1 cellular context compared by ENCODE assay signal in genomic region chr16:71845639-71846431, GRCh38.
TF ChIP-seq lines count a peak whose summit lies in the region.

A gene with protein sequence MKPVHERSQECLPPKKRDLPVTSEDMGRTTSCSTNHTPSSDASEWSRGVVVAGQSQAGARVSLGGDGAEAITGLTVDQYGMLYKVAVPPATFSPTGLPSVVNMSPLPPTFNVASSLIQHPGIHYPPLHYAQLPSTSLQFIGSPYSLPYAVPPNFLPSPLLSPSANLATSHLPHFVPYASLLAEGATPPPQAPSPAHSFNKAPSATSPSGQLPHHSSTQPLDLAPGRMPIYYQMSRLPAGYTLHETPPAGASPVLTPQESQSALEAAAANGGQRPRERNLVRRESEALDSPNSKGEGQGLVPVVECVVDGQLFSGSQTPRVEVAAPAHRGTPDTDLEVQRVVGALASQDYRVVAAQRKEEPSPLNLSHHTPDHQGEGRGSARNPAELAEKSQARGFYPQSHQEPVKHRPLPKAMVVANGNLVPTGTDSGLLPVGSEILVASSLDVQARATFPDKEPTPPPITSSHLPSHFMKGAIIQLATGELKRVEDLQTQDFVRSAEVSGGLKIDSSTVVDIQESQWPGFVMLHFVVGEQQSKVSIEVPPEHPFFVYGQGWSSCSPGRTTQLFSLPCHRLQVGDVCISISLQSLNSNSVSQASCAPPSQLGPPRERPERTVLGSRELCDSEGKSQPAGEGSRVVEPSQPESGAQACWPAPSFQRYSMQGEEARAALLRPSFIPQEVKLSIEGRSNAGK (plus strand): TSS chr16:71845976. CDS start chr16:71849741, 3,765 bp downstream.

TF ChIP-seq in HepG2, 621 proteins besides CTCF, POLR2A, EP300 and RAD21 (continued from another document and continues in another):
- TF ChIP-seq, protein P1, sequence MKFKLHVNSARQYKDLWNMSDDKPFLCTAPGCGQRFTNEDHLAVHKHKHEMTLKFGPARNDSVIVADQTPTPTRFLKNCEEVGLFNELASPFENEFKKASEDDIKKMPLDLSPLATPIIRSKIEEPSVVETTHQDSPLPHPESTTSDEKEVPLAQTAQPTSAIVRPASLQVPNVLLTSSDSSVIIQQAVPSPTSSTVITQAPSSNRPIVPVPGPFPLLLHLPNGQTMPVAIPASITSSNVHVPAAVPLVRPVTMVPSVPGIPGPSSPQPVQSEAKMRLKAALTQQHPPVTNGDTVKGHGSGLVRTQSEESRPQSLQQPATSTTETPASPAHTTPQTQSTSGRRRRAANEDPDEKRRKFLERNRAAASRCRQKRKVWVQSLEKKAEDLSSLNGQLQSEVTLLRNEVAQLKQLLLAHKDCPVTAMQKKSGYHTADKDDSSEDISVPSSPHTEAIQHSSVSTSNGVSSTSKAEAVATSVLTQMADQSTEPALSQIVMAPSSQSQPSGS (CRISPR knock-in tag; IDR thresholded peaks at IDR 0.05): peak; percentile 85
- TF ChIP-seq SIN3B (IDR thresholded peaks at IDR 0.05; ENCODE audit: low read length) (peak; percentile 95), ZSCAN29 (CRISPR knock-in tag; conservative IDR thresholded peaks at IDR 0.05) (0 out of 2 replicates have a peak, but pooled peaks have one; percentile 38), ZIK1 (CRISPR knock-in tag; IDR thresholded peaks at IDR 0.05; ENCODE audit: borderline replicate concordance, low read depth) (peak; percentile 97), TMF1 (CRISPR knock-in tag; IDR thresholded peaks at IDR 0.05; ENCODE audit: low read depth) (peak; percentile 65), NR3C1 (CRISPR knock-in tag; IDR thresholded peaks at IDR 0.05) (no peak), NFIC (IDR thresholded peaks at IDR 0.05; ENCODE audit: low read length) (no peak), PCBP1 (IDR thresholded peaks at IDR 0.05; ENCODE audit: borderline replicate concordance, low read depth, low read length) (peak; percentile 73; the same call in 1 of the 2 replicates), ZNF75D (CRISPR knock-in tag; IDR thresholded peaks at IDR 0.05; ENCODE audit: borderline replicate concordance) (no peak), UBTF (CRISPR knock-in tag; IDR thresholded peaks at IDR 0.05) (peak; percentile 29), PTBP1 (IDR thresholded peaks at IDR 0.05; ENCODE audit: low read depth, low read length, poor library complexity, severe bottlenecking) (no peak), ZFX (CRISPR knock-in tag; IDR thresholded peaks at IDR 0.05; ENCODE audit: low read depth) (peak; percentile 90), GATAD1 (CRISPR knock-in tag; IDR thresholded peaks at IDR 0.05) (peak; percentile 96), DMAP1 (CRISPR knock-in tag; IDR thresholded peaks at IDR 0.05) (peak; percentile 86), KDM5B (CRISPR knock-in tag; IDR thresholded peaks at IDR 0.05; ENCODE audit: borderline replicate concordance) (peak; percentile 94), YEATS4 (CRISPR knock-in tag; IDR thresholded peaks at IDR 0.05; ENCODE audit: borderline replicate concordance) (peak; percentile 95), MXI1 (IDR thresholded peaks at IDR 0.05; ENCODE audit: borderline replicate concordance, low read depth, low read length) (peak; percentile 88; the same call in 1 of the 3 replicates), ZNF510 (CRISPR knock-in tag; IDR thresholded peaks at IDR 0.05; ENCODE audit: low read depth) (no peak), MAZ (IDR thresholded peaks at IDR 0.05; ENCODE audit: borderline replicate concordance, low read depth, low read length) (peak; percentile 99), MAZ (CRISPR knock-in tag; IDR thresholded peaks at IDR 0.05; ENCODE audit: low read depth) (peak; percentile 96), NFATC3 (CRISPR knock-in tag; IDR thresholded peaks at IDR 0.05) (no peak), CENPBD1 (CRISPR knock-in tag; IDR thresholded peaks at IDR 0.05; ENCODE audit: borderline replicate concordance, low read depth) (no peak), POGK (CRISPR knock-in tag; conservative IDR thresholded peaks at IDR 0.05) (peak; percentile 92), NRL (CRISPR knock-in tag; IDR thresholded peaks at IDR 0.05; ENCODE audit: borderline replicate concordance) (no peak; the same call in 1 of the 2 replicates), SP4 (CRISPR knock-in tag; IDR thresholded peaks at IDR 0.05) (peak; percentile 100)
- TF ChIP-seq, protein P2, sequence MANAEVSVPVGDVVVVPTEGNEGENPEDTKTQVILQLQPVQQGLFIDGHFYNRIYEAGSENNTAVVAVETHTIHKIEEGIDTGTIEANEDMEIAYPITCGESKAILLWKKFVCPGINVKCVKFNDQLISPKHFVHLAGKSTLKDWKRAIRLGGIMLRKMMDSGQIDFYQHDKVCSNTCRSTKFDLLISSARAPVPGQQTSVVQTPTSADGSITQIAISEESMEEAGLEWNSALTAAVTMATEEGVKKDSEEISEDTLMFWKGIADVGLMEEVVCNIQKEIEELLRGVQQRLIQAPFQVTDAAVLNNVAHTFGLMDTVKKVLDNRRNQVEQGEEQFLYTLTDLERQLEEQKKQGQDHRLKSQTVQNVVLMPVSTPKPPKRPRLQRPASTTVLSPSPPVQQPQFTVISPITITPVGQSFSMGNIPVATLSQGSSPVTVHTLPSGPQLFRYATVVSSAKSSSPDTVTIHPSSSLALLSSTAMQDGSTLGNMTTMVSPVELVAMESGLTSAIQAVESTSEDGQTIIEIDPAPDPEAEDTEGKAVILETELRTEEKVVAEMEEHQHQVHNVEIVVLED (CRISPR knock-in tag; IDR thresholded peaks at IDR 0.05; ENCODE audit: borderline replicate concordance): peak; percentile 76
- TF ChIP-seq, protein P3, sequence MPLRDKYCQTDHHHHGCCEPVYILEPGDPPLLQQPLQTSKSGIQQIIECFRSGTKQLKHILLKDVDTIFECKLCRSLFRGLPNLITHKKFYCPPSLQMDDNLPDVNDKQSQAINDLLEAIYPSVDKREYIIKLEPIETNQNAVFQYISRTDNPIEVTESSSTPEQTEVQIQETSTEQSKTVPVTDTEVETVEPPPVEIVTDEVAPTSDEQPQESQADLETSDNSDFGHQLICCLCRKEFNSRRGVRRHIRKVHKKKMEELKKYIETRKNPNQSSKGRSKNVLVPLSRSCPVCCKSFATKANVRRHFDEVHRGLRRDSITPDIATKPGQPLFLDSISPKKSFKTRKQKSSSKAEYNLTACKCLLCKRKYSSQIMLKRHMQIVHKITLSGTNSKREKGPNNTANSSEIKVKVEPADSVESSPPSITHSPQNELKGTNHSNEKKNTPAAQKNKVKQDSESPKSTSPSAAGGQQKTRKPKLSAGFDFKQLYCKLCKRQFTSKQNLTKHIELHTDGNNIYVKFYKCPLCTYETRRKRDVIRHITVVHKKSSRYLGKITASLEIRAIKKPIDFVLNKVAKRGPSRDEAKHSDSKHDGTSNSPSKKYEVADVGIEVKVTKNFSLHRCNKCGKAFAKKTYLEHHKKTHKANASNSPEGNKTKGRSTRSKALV (CRISPR knock-in tag; IDR thresholded peaks at IDR 0.05): no peak
- TF ChIP-seq, protein P4, sequence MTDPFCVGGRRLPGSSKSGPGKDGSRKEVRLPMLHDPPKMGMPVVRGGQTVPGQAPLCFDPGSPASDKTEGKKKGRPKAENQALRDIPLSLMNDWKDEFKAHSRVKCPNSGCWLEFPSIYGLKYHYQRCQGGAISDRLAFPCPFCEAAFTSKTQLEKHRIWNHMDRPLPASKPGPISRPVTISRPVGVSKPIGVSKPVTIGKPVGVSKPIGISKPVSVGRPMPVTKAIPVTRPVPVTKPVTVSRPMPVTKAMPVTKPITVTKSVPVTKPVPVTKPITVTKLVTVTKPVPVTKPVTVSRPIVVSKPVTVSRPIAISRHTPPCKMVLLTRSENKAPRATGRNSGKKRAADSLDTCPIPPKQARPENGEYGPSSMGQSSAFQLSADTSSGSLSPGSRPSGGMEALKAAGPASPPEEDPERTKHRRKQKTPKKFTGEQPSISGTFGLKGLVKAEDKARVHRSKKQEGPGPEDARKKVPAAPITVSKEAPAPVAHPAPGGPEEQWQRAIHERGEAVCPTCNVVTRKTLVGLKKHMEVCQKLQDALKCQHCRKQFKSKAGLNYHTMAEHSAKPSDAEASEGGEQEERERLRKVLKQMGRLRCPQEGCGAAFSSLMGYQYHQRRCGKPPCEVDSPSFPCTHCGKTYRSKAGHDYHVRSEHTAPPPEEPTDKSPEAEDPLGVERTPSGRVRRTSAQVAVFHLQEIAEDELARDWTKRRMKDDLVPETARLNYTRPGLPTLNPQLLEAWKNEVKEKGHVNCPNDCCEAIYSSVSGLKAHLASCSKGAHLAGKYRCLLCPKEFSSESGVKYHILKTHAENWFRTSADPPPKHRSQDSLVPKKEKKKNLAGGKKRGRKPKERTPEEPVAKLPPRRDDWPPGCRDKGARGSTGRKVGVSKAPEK (CRISPR knock-in tag; IDR thresholded peaks at IDR 0.05; ENCODE audit: borderline replicate concordance): no peak
- TF ChIP-seq, protein P5, sequence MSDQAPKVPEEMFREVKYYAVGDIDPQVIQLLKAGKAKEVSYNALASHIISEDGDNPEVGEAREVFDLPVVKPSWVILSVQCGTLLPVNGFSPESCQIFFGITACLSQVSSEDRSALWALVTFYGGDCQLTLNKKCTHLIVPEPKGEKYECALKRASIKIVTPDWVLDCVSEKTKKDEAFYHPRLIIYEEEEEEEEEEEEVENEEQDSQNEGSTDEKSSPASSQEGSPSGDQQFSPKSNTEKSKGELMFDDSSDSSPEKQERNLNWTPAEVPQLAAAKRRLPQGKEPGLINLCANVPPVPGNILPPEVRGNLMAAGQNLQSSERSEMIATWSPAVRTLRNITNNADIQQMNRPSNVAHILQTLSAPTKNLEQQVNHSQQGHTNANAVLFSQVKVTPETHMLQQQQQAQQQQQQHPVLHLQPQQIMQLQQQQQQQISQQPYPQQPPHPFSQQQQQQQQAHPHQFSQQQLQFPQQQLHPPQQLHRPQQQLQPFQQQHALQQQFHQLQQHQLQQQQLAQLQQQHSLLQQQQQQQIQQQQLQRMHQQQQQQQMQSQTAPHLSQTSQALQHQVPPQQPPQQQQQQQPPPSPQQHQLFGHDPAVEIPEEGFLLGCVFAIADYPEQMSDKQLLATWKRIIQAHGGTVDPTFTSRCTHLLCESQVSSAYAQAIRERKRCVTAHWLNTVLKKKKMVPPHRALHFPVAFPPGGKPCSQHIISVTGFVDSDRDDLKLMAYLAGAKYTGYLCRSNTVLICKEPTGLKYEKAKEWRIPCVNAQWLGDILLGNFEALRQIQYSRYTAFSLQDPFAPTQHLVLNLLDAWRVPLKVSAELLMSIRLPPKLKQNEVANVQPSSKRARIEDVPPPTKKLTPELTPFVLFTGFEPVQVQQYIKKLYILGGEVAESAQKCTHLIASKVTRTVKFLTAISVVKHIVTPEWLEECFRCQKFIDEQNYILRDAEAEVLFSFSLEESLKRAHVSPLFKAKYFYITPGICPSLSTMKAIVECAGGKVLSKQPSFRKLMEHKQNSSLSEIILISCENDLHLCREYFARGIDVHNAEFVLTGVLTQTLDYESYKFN (CRISPR knock-in tag; conservative IDR thresholded peaks at IDR 0.05): peak; percentile 62
- TF ChIP-seq, protein P6, sequence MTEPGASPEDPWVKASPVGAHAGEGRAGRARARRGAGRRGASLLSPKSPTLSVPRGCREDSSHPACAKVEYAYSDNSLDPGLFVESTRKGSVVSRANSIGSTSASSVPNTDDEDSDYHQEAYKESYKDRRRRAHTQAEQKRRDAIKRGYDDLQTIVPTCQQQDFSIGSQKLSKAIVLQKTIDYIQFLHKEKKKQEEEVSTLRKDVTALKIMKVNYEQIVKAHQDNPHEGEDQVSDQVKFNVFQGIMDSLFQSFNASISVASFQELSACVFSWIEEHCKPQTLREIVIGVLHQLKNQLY (CRISPR knock-in tag; IDR thresholded peaks at IDR 0.05): peak; percentile 82
- TF ChIP-seq, protein P7, sequence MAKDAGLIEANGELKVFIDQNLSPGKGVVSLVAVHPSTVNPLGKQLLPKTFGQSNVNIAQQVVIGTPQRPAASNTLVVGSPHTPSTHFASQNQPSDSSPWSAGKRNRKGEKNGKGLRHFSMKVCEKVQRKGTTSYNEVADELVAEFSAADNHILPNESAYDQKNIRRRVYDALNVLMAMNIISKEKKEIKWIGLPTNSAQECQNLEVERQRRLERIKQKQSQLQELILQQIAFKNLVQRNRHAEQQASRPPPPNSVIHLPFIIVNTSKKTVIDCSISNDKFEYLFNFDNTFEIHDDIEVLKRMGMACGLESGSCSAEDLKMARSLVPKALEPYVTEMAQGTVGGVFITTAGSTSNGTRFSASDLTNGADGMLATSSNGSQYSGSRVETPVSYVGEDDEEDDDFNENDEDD (CRISPR knock-in tag; IDR thresholded peaks at IDR 0.05; ENCODE audit: borderline replicate concordance): peak; percentile 47; the same call in 1 of the 2 replicates
